1 cellular context compared by ENCODE assay signal in genomic region chr12:6279631-6280030, GRCh38.
TF ChIP-seq lines count a peak whose summit lies in the region.

No MANE protein-coding gene starts in this region.

TF ChIP-seq in HepG2, 621 proteins besides CTCF, POLR2A, EP300 and RAD21 (continued from another document):
- TF ChIP-seq, protein P1, sequence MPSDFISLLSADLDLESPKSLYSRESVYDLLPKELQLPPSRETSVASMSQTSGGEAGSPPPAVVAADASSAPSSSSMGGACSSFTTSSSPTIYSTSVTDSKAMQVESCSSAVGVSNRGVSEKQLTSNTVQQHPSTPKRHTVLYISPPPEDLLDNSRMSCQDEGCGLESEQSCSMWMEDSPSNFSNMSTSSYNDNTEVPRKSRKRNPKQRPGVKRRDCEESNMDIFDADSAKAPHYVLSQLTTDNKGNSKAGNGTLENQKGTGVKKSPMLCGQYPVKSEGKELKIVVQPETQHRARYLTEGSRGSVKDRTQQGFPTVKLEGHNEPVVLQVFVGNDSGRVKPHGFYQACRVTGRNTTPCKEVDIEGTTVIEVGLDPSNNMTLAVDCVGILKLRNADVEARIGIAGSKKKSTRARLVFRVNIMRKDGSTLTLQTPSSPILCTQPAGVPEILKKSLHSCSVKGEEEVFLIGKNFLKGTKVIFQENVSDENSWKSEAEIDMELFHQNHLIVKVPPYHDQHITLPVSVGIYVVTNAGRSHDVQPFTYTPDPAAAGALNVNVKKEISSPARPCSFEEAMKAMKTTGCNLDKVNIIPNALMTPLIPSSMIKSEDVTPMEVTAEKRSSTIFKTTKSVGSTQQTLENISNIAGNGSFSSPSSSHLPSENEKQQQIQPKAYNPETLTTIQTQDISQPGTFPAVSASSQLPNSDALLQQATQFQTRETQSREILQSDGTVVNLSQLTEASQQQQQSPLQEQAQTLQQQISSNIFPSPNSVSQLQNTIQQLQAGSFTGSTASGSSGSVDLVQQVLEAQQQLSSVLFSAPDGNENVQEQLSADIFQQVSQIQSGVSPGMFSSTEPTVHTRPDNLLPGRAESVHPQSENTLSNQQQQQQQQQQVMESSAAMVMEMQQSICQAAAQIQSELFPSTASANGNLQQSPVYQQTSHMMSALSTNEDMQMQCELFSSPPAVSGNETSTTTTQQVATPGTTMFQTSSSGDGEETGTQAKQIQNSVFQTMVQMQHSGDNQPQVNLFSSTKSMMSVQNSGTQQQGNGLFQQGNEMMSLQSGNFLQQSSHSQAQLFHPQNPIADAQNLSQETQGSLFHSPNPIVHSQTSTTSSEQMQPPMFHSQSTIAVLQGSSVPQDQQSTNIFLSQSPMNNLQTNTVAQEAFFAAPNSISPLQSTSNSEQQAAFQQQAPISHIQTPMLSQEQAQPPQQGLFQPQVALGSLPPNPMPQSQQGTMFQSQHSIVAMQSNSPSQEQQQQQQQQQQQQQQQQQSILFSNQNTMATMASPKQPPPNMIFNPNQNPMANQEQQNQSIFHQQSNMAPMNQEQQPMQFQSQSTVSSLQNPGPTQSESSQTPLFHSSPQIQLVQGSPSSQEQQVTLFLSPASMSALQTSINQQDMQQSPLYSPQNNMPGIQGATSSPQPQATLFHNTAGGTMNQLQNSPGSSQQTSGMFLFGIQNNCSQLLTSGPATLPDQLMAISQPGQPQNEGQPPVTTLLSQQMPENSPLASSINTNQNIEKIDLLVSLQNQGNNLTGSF (CRISPR knock-in tag; IDR thresholded peaks at IDR 0.05): no peak
- TF ChIP-seq ZMYM3 (CRISPR knock-in tag; IDR thresholded peaks at IDR 0.05) (peak; percentile 22; the same call in 1 of the 2 replicates), FUBP1 (CRISPR knock-in tag; IDR thresholded peaks at IDR 0.05; ENCODE audit: borderline replicate concordance) (0 out of 2 replicates have a peak, but pooled peaks have one; percentile 36), HOXA3 (CRISPR knock-in tag; IDR thresholded peaks at IDR 0.05) (0 out of 2 replicates have a peak, but pooled peaks have one; percentile 8)
